8 cellular contexts compared by ENCODE assay signal in genomic region chr22:31080848-31081649, GRCh38. TPM values are rescaled to one million over a fixed set of nuclear protein-coding genes. Genes with fewer than 3 reads are reported as not detected.
A peak's percentile ranks its signal among the peaks of the same experiment; 100 is the strongest.
DNase-seq lines count a peak whose midpoint lies in the region; ATAC-seq and TF ChIP-seq lines count a peak whose summit lies in the region.

Gene SMTN, plus strand, starts transcription at chr22:31081318. Its CDS starts 1,941 bp downstream, at chr22:31083259.

- no peaks in the 10 kb centered on the region for H3K9me3 Mint-ChIP-seq in GM23338

- H3K36me3 Mint-ChIP-seq in GM23338 (ENCODE audit: low read depth): no peaks in the 10 kb centered on the region; the same call in 2 of the 3 replicates

- peak within 1 kb of the TSS; percentile 98 for H3K27ac Mint-ChIP-seq in GM23338

- H3K27ac ChIP-seq in GM23338 (ENCODE audit: low read depth) (no peak within 1 kb of the TSS; the same call in 1 of the 2 replicates), SJCRH30 (peak within 1 kb of the TSS; percentile 91)

- H3K9me3 ChIP-seq in SJCRH30 (replicated peaks) (no peaks in the 10 kb centered on the region), neuron (ENCODE audit: low read length) (no peaks in the 10 kb centered on the region)

- peak; percentile 94 for DNase-seq in Daoy (ENCODE audit: low read depth)
- DNase-seq in GM23338 (ENCODE audit: low spot score): peak; percentile 97
- DNase-seq in LNCaP clone FGC (ENCODE audit: low read depth): peak; percentile 85
- peak; percentile 91 to 93 for DNase-seq in SJCRH30
- DNase-seq in activated gamma-delta T cell treated with anti-CD3 and anti-CD28 coated beads, Interleukin-2, amount 50 U/mL, for 16 hours (ENCODE audit: low read depth): peak; percentile 82
- DNase-seq in foreskin fibroblast: peak; percentile 88 to 97
- DNase-seq in stromal cell of bone marrow (ENCODE audit: low read depth): peak; percentile 77

- peaks cover 12% of the 10 kb centered on the region for H3K79me2 ChIP-seq in GM23338 (replicated peaks; ENCODE audit: insufficient read depth)

- ATAC-seq in GM23338: peak; percentile 70

- peaks cover 26% of the 10 kb centered on the region for H3K27me3 Mint-ChIP-seq in GM23338 (ENCODE audit: insufficient read depth, low read depth, poor library complexity)

- no peak within 1 kb of the TSS for H2AFZ ChIP-seq in GM23338
- peak within 1 kb of the TSS; percentile 95 for H2AFZ ChIP-seq in neuron (ENCODE audit: low read depth, low read length)

- H3K4me3 ChIP-seq in GM23338 (peak within 1 kb of the TSS; percentile 66), LNCaP clone FGC (ENCODE audit: low read depth, low read length) (peak within 1 kb of the TSS; percentile 91), SJCRH30 (peak within 1 kb of the TSS; percentile 72), foreskin fibroblast (ENCODE audit: low read depth in 1 of 2, low read length in 2 of 2) (peak within 1 kb of the TSS; percentile 83 to 97), neuron (ENCODE audit: low read length) (peak within 1 kb of the TSS; percentile 79)

- no peak for TF ChIP-seq CTCF in GM23338 (conservative IDR thresholded peaks at IDR 0.05; ENCODE audit: low read depth in 2 of 2)
- no peak for TF ChIP-seq CTCF in LNCaP clone FGC (IDR thresholded peaks at IDR 0.05; ENCODE audit: control insufficient read depth, extremely low read depth, insufficient read depth)
- TF ChIP-seq CTCF in foreskin fibroblast (IDR thresholded peaks at IDR 0.05; ENCODE audit: low read depth, low read length): no peak

- H3K4me3 Mint-ChIP-seq in GM23338: peak within 1 kb of the TSS; percentile 87

- H3K36me3 ChIP-seq in GM23338 (ENCODE audit: insufficient read depth) (no peaks in the 10 kb centered on the region), SJCRH30 (no peaks in the 10 kb centered on the region), neuron (ENCODE audit: insufficient read depth, low read length) (no peaks in the 10 kb centered on the region)

- peaks cover 37% of the 10 kb centered on the region for H3K4me1 Mint-ChIP-seq in GM23338

- peaks cover 21% of the 10 kb centered on the region for H3K4me1 ChIP-seq in GM23338 (ENCODE audit: insufficient read depth)
- H3K4me1 ChIP-seq in SJCRH30: peaks cover 12% of the 10 kb centered on the region; the same call in 1 of the 2 replicates
- peaks cover 12% of the 10 kb centered on the region for H3K4me1 ChIP-seq in neuron (ENCODE audit: insufficient read depth, low read length)

- peaks cover 4% of the 10 kb centered on the region; the same call in 1 of the 2 replicates for H4K20me1 ChIP-seq in GM23338 (replicated peaks; ENCODE audit: insufficient read depth)

- H3K27me3 ChIP-seq in GM23338 (ENCODE audit: insufficient read depth) (peaks cover 9% of the 10 kb centered on the region), SJCRH30 (no peaks in the 10 kb centered on the region), neuron (ENCODE audit: insufficient read depth, low read length) (no peaks in the 10 kb centered on the region)

- peaks cover 7% of the 10 kb centered on the region; the same call in 1 of the 2 replicates for H3F3A ChIP-seq in GM23338 (replicated peaks; ENCODE audit: low read depth)

- peak within 1 kb of the TSS; percentile 100 for H3K4me2 ChIP-seq in GM23338

- no peaks in the 10 kb centered on the region for H3K9me2 ChIP-seq in GM23338 (ENCODE audit: insufficient read depth)

TF ChIP-seq in GM23338, 12 proteins besides CTCF, POLR2A, EP300 and RAD21:
- TF ChIP-seq ZNF331 (CRISPR knock-in tag; IDR thresholded peaks at IDR 0.05; ENCODE audit: low read depth): no peak
- peak; percentile 93 for TF ChIP-seq POLR2AphosphoS5 (IDR thresholded peaks at IDR 0.05; ENCODE audit: low read depth)

RNA-seq across cellular contexts. Expression of gene SMTN, which starts in this region (rescaled TPM):
- total RNA-seq in Daoy (2014; rRNA removed; shearing (Covaris generic)): 163 and 173 TPM in 2 replicates
- 16.3 and 27.4 TPM in 2 replicates for total RNA-seq in GM23338 (2014; rRNA removed; shearing (Covaris generic))
- 32.2 and 34.0 TPM in 2 replicates for polyA plus RNA-seq in GM23338 (2016; fragmentation: Nextera tagmentation; extraction: Ambion mirVana)
- 33.5 and 34.2 TPM in 2 replicates for total RNA-seq in SJCRH30 (2014; rRNA removed; shearing (Covaris generic))
